In the genomic region with DNA sequence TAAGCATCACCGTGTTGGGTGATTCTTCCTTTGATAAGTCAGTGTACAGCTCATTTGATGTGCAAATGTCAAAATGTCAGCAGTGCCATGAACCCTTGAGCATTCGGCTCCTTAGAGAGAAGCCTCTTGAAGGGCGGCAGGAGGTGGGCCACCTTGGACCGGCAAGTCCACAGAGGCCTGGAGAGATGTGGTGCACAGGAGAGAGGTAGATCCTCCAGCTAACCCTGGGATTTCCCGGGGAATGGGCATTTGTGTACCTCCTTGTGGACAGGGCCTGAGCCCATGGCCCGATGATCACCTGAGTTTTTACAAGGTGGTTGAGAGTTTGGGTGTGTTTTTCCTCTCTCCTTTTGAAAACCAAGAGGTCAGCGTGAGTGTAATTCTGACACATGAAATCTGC, we compare ENCODE assay signal across 17 cellular contexts.
A peak's percentile ranks its signal among the peaks of the same experiment; 100 is the strongest.
DNase-seq lines count a peak whose midpoint lies in the region; ATAC-seq, FAIRE-seq and TF ChIP-seq lines count a peak whose summit lies in the region.
"Had no signal": no experiment of that assay in that cellular context is flagged by ENCODE, and none has a peak within 500 bp of the region (broad histone marks: within the 10 kb centered on the region; RNA-seq: fewer than 3 reads in every experiment).

No MANE protein-coding gene starts in this region.

- no peaks in the 10 kb centered on the region for H3K36me3 Mint-ChIP-seq in endothelial cell (ENCODE audit: low read depth, unreplicated experiment)
- H3K36me3 Mint-ChIP-seq in activated T-helper 2 cell treated with anti-CD3 and anti-CD28 coated beads, Interferon-gamma antibody, Interleukin-2, Interleukin-4, amounts not matched to agents 10 μg/mL and 5 μg/mL and 100 μg/mL, durations not matched to agents 14 hours and 24 hours and 36 hours (ENCODE audit: low read depth): no peaks in the 10 kb centered on the region
- H3K36me3 Mint-ChIP-seq: type B pancreatic cell had no signal

- H3K36me3 ChIP-seq in endothelial cell of umbilical vein (ENCODE audit: control insufficient read depth in 2 of 2, extremely low read depth in 1 of 2, insufficient read depth in 2 of 2, low read length in 2 of 2): no peaks in the 10 kb centered on the region
- H3K36me3 ChIP-seq in smooth muscle cell (ENCODE audit: low read depth): no peaks in the 10 kb centered on the region
- H3K36me3 ChIP-seq: BE2C, cardiac muscle cell, stomach had no signal

- H3K27ac Mint-ChIP-seq in endothelial cell (ENCODE audit: unreplicated experiment): no peak overlapping the region
- no peak overlapping the region for H3K27ac Mint-ChIP-seq in activated T-helper 2 cell treated with anti-CD3 and anti-CD28 coated beads, Interferon-gamma antibody, Interleukin-2, Interleukin-4, amounts not matched to agents 10 μg/mL and 5 μg/mL and 100 μg/mL, durations not matched to agents 14 hours and 24 hours and 36 hours
- H3K27ac Mint-ChIP-seq: activated CD4-positive, alpha-beta memory T cell treated with anti-CD3 and anti-CD28 coated beads, Interleukin-2, amount 10 ng/mL, durations not matched to agents 7 days and 5 days; type B pancreatic cell had no signal

- H3K4me3 ChIP-seq in endothelial cell of umbilical vein (replicated peaks in 1 of 3; ENCODE audit: insufficient read depth in 1 of 3, low read depth in 1 of 3, low read length in 3 of 3) (no peak overlapping the region), smooth muscle cell (no peak overlapping the region)
- H3K4me3 ChIP-seq: cardiac muscle cell, hepatocyte, psoas muscle, stomach had no signal

- FAIRE-seq in endothelial cell of umbilical vein (lab: Jason Lieb, UNC): no peak
- FAIRE-seq: small intestine had no signal

- H3K9ac ChIP-seq in endothelial cell of umbilical vein (replicated peaks; ENCODE audit: extremely low read depth, insufficient read depth, low read length) (no peak overlapping the region), smooth muscle cell (ENCODE audit: low read depth) (no peak overlapping the region)

- dilution Hi-C loops in endothelial cell of umbilical vein (cut with MboI; ENCODE audit: extremely low pct_ligation_motif_present, low sequenced_read_pairs): no loop called here

- TF ChIP-seq POLR2A in endothelial cell of umbilical vein (IDR thresholded peaks at IDR 0.05; ENCODE audit: low read depth, low read length): no peak

- DNase-seq in Right ventricle myocardium inferior (ENCODE audit: missing footprints) (no peak), cardiac septum (ENCODE audit: low spot score) (no peak), endothelial cell of umbilical vein (ENCODE audit: low read depth, low spot score) (no peak), smooth muscle cell (lab: John Stamatoyannopoulos, UW; ENCODE audit: unreplicated experiment) (no peak), endothelial cell (ENCODE audit: low spot score) (no peak), GDM1 (lab: John Stamatoyannopoulos, UW) (no peak)
- no peak for DNase-seq in activated T-helper 2 cell treated with anti-CD3 and anti-CD28 coated beads, Interferon-gamma antibody, Interleukin-2, Interleukin-4, amounts not matched to agents 10 μg/mL and 5 μg/mL and 100 μg/mL, durations not matched to agents 14 hours and 24 hours and 36 hours (ENCODE audit: low spot score)
- DNase-seq: amniotic stem cell had no signal

- peak; percentile 12 for ATAC-seq in Right ventricle myocardium inferior
- ATAC-seq in HG03432 (IDR thresholded peaks at IDR 0.05; ENCODE audit: unreplicated experiment): peak; percentile 10

- intact Hi-C loops in Right ventricle myocardium inferior (cut with DNase I) (loop anchor here (2.0 to 5.0 kb wide), 3 partner anchors 315 to 717 kb away; no protein-coding TSS in a partner anchor), cardiac septum (cut with DNase I) (loop anchor here (5.0 kb wide), 1 partner anchor 560 kb away; no protein-coding TSS in a partner anchor), endothelial cell of umbilical vein (cut with micrococcal nuclease) (loop anchor here (1.0 to 10.0 kb wide), 7 partner anchors 219 to 851 kb away; no protein-coding TSS in a partner anchor)
- intact Hi-C loops in activated T-helper 2 cell treated with anti-CD3 and anti-CD28 coated beads, Interferon-gamma antibody, Interleukin-2, Interleukin-4, amounts not matched to agents 10 μg/mL and 5 μg/mL and 100 μg/mL, durations not matched to agents 14 hours and 24 hours and 36 hours (cut with micrococcal nuclease): loop anchor here (5.0 to 10.0 kb wide), 2 partner anchors 133 to 715 kb away; no protein-coding TSS in a partner anchor

- H3K79me2 ChIP-seq in endothelial cell of umbilical vein (ENCODE audit: control insufficient read depth, insufficient read depth, low read length) (no peaks in the 10 kb centered on the region), smooth muscle cell (ENCODE audit: low read depth) (no peaks in the 10 kb centered on the region)
- H3K79me2 ChIP-seq: hepatocyte had no signal

- H3K4me2 ChIP-seq in endothelial cell of umbilical vein (ENCODE audit: insufficient read depth, low read length) (no peak overlapping the region), smooth muscle cell (peak overlapping the region; percentile 2)
- H3K4me2 ChIP-seq: hepatocyte had no signal

- no peaks in the 10 kb centered on the region for H3K9me1 ChIP-seq in endothelial cell of umbilical vein (replicated peaks; ENCODE audit: control insufficient read depth, extremely low read depth, insufficient read depth, low read length)

- BruUV-seq in endothelial cell of umbilical vein (replicated peaks; lab: Mats Ljungman, UMichigan): no TSS peak

- no peaks in the 10 kb centered on the region for H3K9me3 ChIP-seq in endothelial cell of umbilical vein (replicated peaks; ENCODE audit: control insufficient read depth, insufficient read depth, low read length)
- no peaks in the 10 kb centered on the region for H3K9me3 ChIP-seq in smooth muscle cell (replicated peaks; ENCODE audit: low read depth)
- H3K9me3 ChIP-seq: BE2C, psoas muscle, stomach had no signal

- H3K27me3 Mint-ChIP-seq in endothelial cell (ENCODE audit: unreplicated experiment): no peaks in the 10 kb centered on the region
- no peaks in the 10 kb centered on the region for H3K27me3 Mint-ChIP-seq in activated T-helper 2 cell treated with anti-CD3 and anti-CD28 coated beads, Interferon-gamma antibody, Interleukin-2, Interleukin-4, amounts not matched to agents 10 μg/mL and 5 μg/mL and 100 μg/mL, durations not matched to agents 14 hours and 24 hours and 36 hours (ENCODE audit: low read depth)

- CTCF ChIA-PET in endothelial cell of umbilical vein (lab: Charles Lee): interaction anchor here (0.5 to 4.6 kb wide), 46 partner anchors 9 to 850 kb away, joined by 3 to 81 read pairs (median 6); partner anchors contain the start of genes DCDC1 and DNAJC24

- H3K27me3 ChIP-seq in endothelial cell of umbilical vein (ENCODE audit: control insufficient read depth in 2 of 2, insufficient read depth in 2 of 2, low read length in 2 of 2) (no peaks in the 10 kb centered on the region), smooth muscle cell (ENCODE audit: low read depth) (no peaks in the 10 kb centered on the region)
- H3K27me3 ChIP-seq: BE2C, cardiac muscle cell, hepatocyte, stomach had no signal

- H3K27ac ChIP-seq in endothelial cell of umbilical vein (ENCODE audit: insufficient read depth, low read depth, low read length): no peak overlapping the region
- H3K27ac ChIP-seq in smooth muscle cell (ENCODE audit: low read depth): no peak overlapping the region
- H3K27ac ChIP-seq: cardiac muscle cell, hepatocyte, psoas muscle, stomach had no signal

- 68% methylated on average over 7 of the region's 7 CpGs for WGBS in smooth muscle cell (ENCODE audit: low lambda C conversion rate)

- H3K4me3 Mint-ChIP-seq in endothelial cell (ENCODE audit: unreplicated experiment): no peak overlapping the region
- H3K4me3 Mint-ChIP-seq in activated T-helper 2 cell treated with anti-CD3 and anti-CD28 coated beads, Interferon-gamma antibody, Interleukin-2, Interleukin-4, amounts not matched to agents 10 μg/mL and 5 μg/mL and 100 μg/mL, durations not matched to agents 14 hours and 24 hours and 36 hours (ENCODE audit: low read depth): no peak overlapping the region
- H3K4me3 Mint-ChIP-seq: activated CD4-positive, alpha-beta memory T cell treated with anti-CD3 and anti-CD28 coated beads, Interleukin-2, amount 10 ng/mL, durations not matched to agents 7 days and 5 days; type B pancreatic cell had no signal

- H2AFZ ChIP-seq in endothelial cell of umbilical vein (ENCODE audit: low read depth, low read length) (peak overlapping the region; percentile 31), smooth muscle cell (ENCODE audit: low read depth) (peak overlapping the region; percentile 52)
- H2AFZ ChIP-seq: hepatocyte had no signal

- POLR2A ChIA-PET in endothelial cell of umbilical vein (lab: Charles Lee): no interaction called here

- no peaks in the 10 kb centered on the region for H4K20me1 ChIP-seq in endothelial cell of umbilical vein (replicated peaks; ENCODE audit: control insufficient read depth, extremely low read depth, insufficient read depth, low read length)
- no peaks in the 10 kb centered on the region for H4K20me1 ChIP-seq in smooth muscle cell (ENCODE audit: low read depth)

- H3F3A ChIP-seq in smooth muscle cell (ENCODE audit: low read depth): no peaks in the 10 kb centered on the region

- no peaks in the 10 kb centered on the region for H3K9me3 Mint-ChIP-seq in endothelial cell (ENCODE audit: unreplicated experiment)
- H3K9me3 Mint-ChIP-seq in activated T-helper 2 cell treated with anti-CD3 and anti-CD28 coated beads, Interferon-gamma antibody, Interleukin-2, Interleukin-4, amounts not matched to agents 10 μg/mL and 5 μg/mL and 100 μg/mL, durations not matched to agents 14 hours and 24 hours and 36 hours: no peaks in the 10 kb centered on the region
- H3K9me3 Mint-ChIP-seq: activated CD4-positive, alpha-beta memory T cell treated with anti-CD3 and anti-CD28 coated beads, Interleukin-2, amount 10 ng/mL, durations not matched to agents 7 days and 5 days; type B pancreatic cell had no signal

- TF ChIP-seq CTCF in endothelial cell of umbilical vein (IDR thresholded peaks at IDR 0.05; ENCODE audit: extremely low read depth in 1 of 2, insufficient read depth in 1 of 2, low read depth in 1 of 2, low read length in 2 of 2) (no peak), smooth muscle cell (IDR thresholded peaks at IDR 0.05; ENCODE audit: borderline replicate concordance, insufficient read depth, poor library complexity, severe bottlenecking) (no peak), endothelial cell (IDR thresholded peaks at IDR 0.05; ENCODE audit: unreplicated experiment) (no peak)

- H3K4me1 Mint-ChIP-seq in endothelial cell (ENCODE audit: unreplicated experiment): no peaks in the 10 kb centered on the region
- peaks cover 3% of the 10 kb centered on the region for H3K4me1 Mint-ChIP-seq in activated T-helper 2 cell treated with anti-CD3 and anti-CD28 coated beads, Interferon-gamma antibody, Interleukin-2, Interleukin-4, amounts not matched to agents 10 μg/mL and 5 μg/mL and 100 μg/mL, durations not matched to agents 14 hours and 24 hours and 36 hours (ENCODE audit: low read depth)
- H3K4me1 Mint-ChIP-seq: activated CD4-positive, alpha-beta memory T cell treated with anti-CD3 and anti-CD28 coated beads, Interleukin-2, amount 10 ng/mL, durations not matched to agents 7 days and 5 days had no signal

- H3K4me1 ChIP-seq in endothelial cell of umbilical vein (ENCODE audit: control insufficient read depth, extremely low read depth, insufficient read depth, low read length) (no peaks in the 10 kb centered on the region), smooth muscle cell (ENCODE audit: low read depth) (no peaks in the 10 kb centered on the region)
- H3K4me1 ChIP-seq: BE2C, psoas muscle, stomach had no signal
